ENCODE assay signal across 15 cellular contexts in genomic region chr19:47581605-47582319, GRCh38. TPM values are rescaled to one million over a fixed set of nuclear protein-coding genes. Genes with fewer than 3 reads are reported as not detected.
DNase-seq lines count a peak whose midpoint lies in the region; ATAC-seq, FAIRE-seq and TF ChIP-seq lines count a peak whose summit lies in the region.
"Had no signal": no experiment of that assay in that cellular context is flagged by ENCODE, and none has a peak within 500 bp of the region (broad histone marks: within the 10 kb centered on the region; RNA-seq: fewer than 3 reads in every experiment).

No MANE protein-coding gene starts in this region.

- H3K4me3 ChIP-seq in Loucy (ENCODE audit: low read length, poor library complexity, severe bottlenecking) (peak overlapping the region; percentile 45), H1 (ENCODE audit: extremely low read depth in 1 of 4, insufficient read depth in 2 of 4, low read depth in 3 of 4, low read length in 4 of 4) (no peak overlapping the region)
- H3K4me3 ChIP-seq: sigmoid colon had no signal

- H3K56ac ChIP-seq in H1 (replicated peaks; ENCODE audit: insufficient read length, low read depth, low read length) = no peak overlapping the region

- H3K79me1 ChIP-seq in H1 (ENCODE audit: low read depth, low read length) = no peaks in the 10 kb centered on the region

- no peak for DNase-seq in T-helper 2 cell treated with Interferon-gamma antibody and Interleukin-4, amounts not matched to agents 5 μg/mL and 100 μg/mL, for 36 hours (ENCODE audit: low spot score)
- DNase-seq in T-helper 2 cell (no peak), H1 (ENCODE audit: low read depth in 1 of 2, low spot score in 2 of 2) (no peak), chondrocyte (ENCODE audit: low spot score) (no peak)
- no peak for DNase-seq in stimulated activated effector memory CD8-positive, alpha-beta T cell treated with anti-CD3 and anti-CD28 coated beads, Interleukin-12 subunit alpha, Interleukin-12 subunit beta, amount 100 ng/mL, for 72 hours (ENCODE audit: low spot score in 2 of 2)
- DNase-seq: activated effector memory CD4-positive, alpha-beta T cell treated with Interleukin-2 at 50 U/mL for 16 hours; heart right ventricle; NCI-H1417 treated with DMSO at 0.1 percent for 48 hours; sigmoid colon had no signal

- no peak overlapping the region for H2AK5ac ChIP-seq in H1 (ENCODE audit: low read depth, low read length)

- POLR2A ChIA-PET in H1 (lab: Charles Lee; ENCODE audit: partially characterized antibody) = no interaction called here

- H3K4me1 ChIP-seq in Loucy (ENCODE audit: insufficient read depth, low read length, poor library complexity, severe bottlenecking) (peaks cover 14% of the 10 kb centered on the region), H1 (replicated peaks in 1 of 4; ENCODE audit: control insufficient read depth in 3 of 4, insufficient read depth in 4 of 4, low read length in 3 of 4) (no peaks in the 10 kb centered on the region)
- H3K4me1 ChIP-seq: heart right ventricle, sigmoid colon had no signal

- H3K4me1 Mint-ChIP-seq in T-helper 2 cell treated with Interferon-gamma antibody and Interleukin-4, amounts not matched to agents 5 μg/mL and 100 μg/mL, for 36 hours (ENCODE audit: low read depth) = peaks cover 22% of the 10 kb centered on the region
- H3K4me1 Mint-ChIP-seq in stimulated activated effector memory CD8-positive, alpha-beta T cell treated with anti-CD3 and anti-CD28 coated beads, Interleukin-12 subunit alpha, Interleukin-12 subunit beta, amount 100 ng/mL, for 72 hours = peaks cover 30% of the 10 kb centered on the region
- peaks cover 6% of the 10 kb centered on the region for H3K4me1 Mint-ChIP-seq in chondrocyte (ENCODE audit: low read depth)

- H3K23ac ChIP-seq in H1 (ENCODE audit: insufficient read length) = no peak overlapping the region

- no peak for FAIRE-seq in H1 (lab: Jason Lieb, UNC)

- H2BK20ac ChIP-seq in H1 (ENCODE audit: low read length) = no peak overlapping the region; the same call in 1 of the 2 replicates

- no peak for TF ChIP-seq CTCF in Loucy (conservative IDR thresholded peaks at IDR 0.05; ENCODE audit: low read length)
- TF ChIP-seq CTCF in H1 (IDR thresholded peaks at IDR 0.05; ENCODE audit: control extremely low read depth in 1 of 3, insufficient read depth in 1 of 3, low read depth in 1 of 3, low read length in 3 of 3) = no peak
- no peak for TF ChIP-seq CTCF in chondrocyte (IDR thresholded peaks at IDR 0.05)

- no peak for TF ChIP-seq RAD21 in H1 (IDR thresholded peaks at IDR 0.05 in 1 of 2, conservative IDR thresholded peaks at IDR 0.05 in 1 of 2; ENCODE audit: low read depth in 2 of 2, low read length in 2 of 2)

- H3K4ac ChIP-seq in H1 (replicated peaks; ENCODE audit: insufficient read length, low read depth, low read length) = no peak overlapping the region

- H3K23me2 ChIP-seq in H1 (ENCODE audit: low read depth, low read length) = no peaks in the 10 kb centered on the region

- H2BK5ac ChIP-seq in H1 (ENCODE audit: low read depth, low read length) = 0 out of 2 replicates have a peak overlapping the region, but pooled peaks have one; percentile 66

- no peak overlapping the region for H3K27ac ChIP-seq in H1 (ENCODE audit: low read depth, low read length)
- H3K27ac ChIP-seq: HL-60, sigmoid colon had no signal

- no peaks in the 10 kb centered on the region for H3K27me3 ChIP-seq in Loucy (ENCODE audit: insufficient read depth, low read length, poor library complexity, severe bottlenecking)
- H3K27me3 ChIP-seq in H1 (replicated peaks in 1 of 4; ENCODE audit: control insufficient read depth in 3 of 4, extremely low read depth in 1 of 4, insufficient read depth in 3 of 4, low read length in 3 of 4) = no peaks in the 10 kb centered on the region
- H3K27me3 ChIP-seq: heart right ventricle, sigmoid colon had no signal

- no peak for ATAC-seq in stimulated activated effector memory CD8-positive, alpha-beta T cell treated with anti-CD3 and anti-CD28 coated beads, Interleukin-12 subunit alpha, Interleukin-12 subunit beta, amount 100 ng/mL, for 72 hours
- ATAC-seq in GM19455 (IDR thresholded peaks at IDR 0.05; ENCODE audit: unreplicated experiment) = no peak
- ATAC-seq in HG03571 (IDR thresholded peaks at IDR 0.05; ENCODE audit: unreplicated experiment) = no peak
- ATAC-seq: heart right ventricle had no signal

- no peaks in the 10 kb centered on the region for H3F3A ChIP-seq in Loucy (ENCODE audit: low read depth)

- H2BK12ac ChIP-seq in H1 (ENCODE audit: low read depth, low read length) = peak overlapping the region; percentile 94; the same call in 1 of the 2 replicates

- no peak overlapping the region for H3K14ac ChIP-seq in H1 (ENCODE audit: insufficient read length)

- peak overlapping the region; percentile 61 for H3K4me2 ChIP-seq in Loucy (ENCODE audit: low read depth, low read length, poor library complexity, severe bottlenecking)
- H3K4me2 ChIP-seq in H1 (ENCODE audit: insufficient read depth in 1 of 2, low read depth in 2 of 2, low read length in 2 of 2) = no peak overlapping the region

- H3K79me2 ChIP-seq in Loucy (ENCODE audit: insufficient read depth, low read length) (no peaks in the 10 kb centered on the region), H1 (ENCODE audit: control insufficient read depth in 1 of 2, insufficient read depth in 2 of 2, low read length in 2 of 2) (no peaks in the 10 kb centered on the region)

- peaks cover 2% of the 10 kb centered on the region for H3K27me3 Mint-ChIP-seq in T-helper 2 cell treated with Interferon-gamma antibody and Interleukin-4, amounts not matched to agents 5 μg/mL and 100 μg/mL, for 36 hours (ENCODE audit: low read depth)
- H3K27me3 Mint-ChIP-seq in chondrocyte (ENCODE audit: low read depth) = peaks cover 2% of the 10 kb centered on the region

- no peak overlapping the region for H4K8ac ChIP-seq in H1 (ENCODE audit: extremely low read depth, insufficient read depth, low read length)

- H2AFZ ChIP-seq in Loucy (ENCODE audit: low read length) (peak overlapping the region; percentile 53; the same call in 1 of the 2 replicates), H1 (ENCODE audit: low read length) (peak overlapping the region; percentile 79)

- H3K4me3 Mint-ChIP-seq in T-helper 2 cell treated with Interferon-gamma antibody and Interleukin-4, amounts not matched to agents 5 μg/mL and 100 μg/mL, for 36 hours = peak overlapping the region; percentile 43
- H3K4me3 Mint-ChIP-seq in stimulated activated effector memory CD8-positive, alpha-beta T cell treated with anti-CD3 and anti-CD28 coated beads, Interleukin-12 subunit alpha, Interleukin-12 subunit beta, amount 100 ng/mL, for 72 hours = peak overlapping the region; percentile 5
- H3K4me3 Mint-ChIP-seq in chondrocyte (ENCODE audit: unreplicated experiment) = no peak overlapping the region
- H3K4me3 Mint-ChIP-seq: dendritic cell treated with granulocyte-macrophage colony-stimulating factor and Interleukin-4, amounts not matched to agents 40 ng/mL and 50 ng/mL, for 4 days had no signal

- no peak overlapping the region for H4K5ac ChIP-seq in H1 (ENCODE audit: insufficient read length, low read depth, low read length)

- H4K91ac ChIP-seq in H1 (replicated peaks; ENCODE audit: insufficient read length, low read length) = no peak overlapping the region

- peak overlapping the region; percentile 60; the same call in 1 of the 2 replicates for H3K18ac ChIP-seq in H1 (ENCODE audit: extremely low read depth, low read length)

- H3K36me3 ChIP-seq in Loucy (ENCODE audit: insufficient read depth, low read length) (no peaks in the 10 kb centered on the region), H1 (ENCODE audit: control insufficient read depth in 2 of 4, insufficient read depth in 4 of 4, low read length in 3 of 4) (no peaks in the 10 kb centered on the region)
- H3K36me3 ChIP-seq: heart right ventricle, sigmoid colon had no signal

- H3K9ac ChIP-seq in Loucy (ENCODE audit: low read depth, low read length, poor library complexity, severe bottlenecking) (no peak overlapping the region), H1 (replicated peaks in 1 of 4; ENCODE audit: extremely low read depth in 1 of 4, low read depth in 3 of 4, low read length in 3 of 4) (no peak overlapping the region)

- CTCF ChIA-PET in H1 (lab: Charles Lee; ENCODE audit: partially characterized antibody) = interaction anchor here (1.0 kb wide), 1 partner anchor 126 kb away, joined by 4 read pairs; no protein-coding TSS in a partner anchor

- H3K27ac Mint-ChIP-seq in T-helper 2 cell treated with Interferon-gamma antibody and Interleukin-4, amounts not matched to agents 5 μg/mL and 100 μg/mL, for 36 hours = peak overlapping the region; percentile 12
- peak overlapping the region; percentile 67 for H3K27ac Mint-ChIP-seq in stimulated activated effector memory CD8-positive, alpha-beta T cell treated with anti-CD3 and anti-CD28 coated beads, Interleukin-12 subunit alpha, Interleukin-12 subunit beta, amount 100 ng/mL, for 72 hours
- H3K27ac Mint-ChIP-seq in chondrocyte (ENCODE audit: unreplicated experiment) = no peak overlapping the region
- H3K27ac Mint-ChIP-seq: dendritic cell treated with granulocyte-macrophage colony-stimulating factor and Interleukin-4, amounts not matched to agents 40 ng/mL and 50 ng/mL, for 4 days had no signal

- WGBS in H1 (ENCODE audit: extremely low coverage in 1 of 2, insufficient coverage in 1 of 2, insufficient read length in 1 of 2, insufficient replicate concordance in 2 of 2, low coverage in 1 of 2, low lambda C conversion rate in 2 of 2, missing lambda C conversion rate in 1 of 2), 2 experiments = 72% methylated on average over 5 of the region's 6 CpGs; no CpG with 5 or more reads in 1 of the 2 experiments

- TF ChIP-seq POLR2A in H1 (IDR thresholded peaks at IDR 0.05; ENCODE audit: control extremely low read depth in 1 of 2, low read depth in 2 of 2, low read length in 2 of 2) = no peak

- TF ChIP-seq EP300 in H1 (IDR thresholded peaks at IDR 0.05; ENCODE audit: borderline replicate concordance in 1 of 2, low read depth in 2 of 2, low read length in 2 of 2) = no peak

- H3K9me2 ChIP-seq in Loucy (replicated peaks; ENCODE audit: low read depth, low read length) = no peaks in the 10 kb centered on the region

- H2BK15ac ChIP-seq in H1 (ENCODE audit: low read length) = peak overlapping the region; percentile 46; the same call in 1 of the 2 replicates

- H3K36me3 Mint-ChIP-seq in T-helper 2 cell treated with Interferon-gamma antibody and Interleukin-4, amounts not matched to agents 5 μg/mL and 100 μg/mL, for 36 hours (ENCODE audit: low read depth) = no peaks in the 10 kb centered on the region
- no peaks in the 10 kb centered on the region for H3K36me3 Mint-ChIP-seq in stimulated activated effector memory CD8-positive, alpha-beta T cell treated with anti-CD3 and anti-CD28 coated beads, Interleukin-12 subunit alpha, Interleukin-12 subunit beta, amount 100 ng/mL, for 72 hours
- H3K36me3 Mint-ChIP-seq in chondrocyte (ENCODE audit: low read depth) = no peaks in the 10 kb centered on the region

- no peaks in the 10 kb centered on the region for H4K20me1 ChIP-seq in Loucy (ENCODE audit: insufficient read depth, low read length, poor library complexity, severe bottlenecking)
- no peaks in the 10 kb centered on the region for H4K20me1 ChIP-seq in H1 (replicated peaks in 1 of 2; ENCODE audit: control insufficient read depth in 1 of 2, insufficient read depth in 2 of 2, low read length in 2 of 2)

- H3K9me3 Mint-ChIP-seq in T-helper 2 cell treated with Interferon-gamma antibody and Interleukin-4, amounts not matched to agents 5 μg/mL and 100 μg/mL, for 36 hours = peaks cover 11% of the 10 kb centered on the region
- no peaks in the 10 kb centered on the region for H3K9me3 Mint-ChIP-seq in stimulated activated effector memory CD8-positive, alpha-beta T cell treated with anti-CD3 and anti-CD28 coated beads, Interleukin-12 subunit alpha, Interleukin-12 subunit beta, amount 100 ng/mL, for 72 hours
- peaks cover 5% of the 10 kb centered on the region for H3K9me3 Mint-ChIP-seq in chondrocyte (ENCODE audit: low read depth)

- H2BK120ac ChIP-seq in H1 (replicated peaks; ENCODE audit: low read depth, low read length) = no peak overlapping the region

- no peaks in the 10 kb centered on the region for H3K9me3 ChIP-seq in Loucy (ENCODE audit: insufficient read depth, low read depth, low read length)
- H3K9me3 ChIP-seq in H1 (ENCODE audit: insufficient read depth in 2 of 2, low read depth in 1 of 2, low read length in 1 of 2) = peaks cover 2 to 4% of the 10 kb centered on the region in 2 experiments; a peak in 1 of 4 replicates

RNA-seq across cellular contexts. Expression of gene ZNF541, which starts 8.8 kb away (rescaled TPM):
- total RNA-seq in H1 (2021; fragmentation: NEBNext Ultra II Directional; extraction: Animal tissue kit (Norgen Biotek cat#: 25700)) = 0.50 TPM in 1 of 2 replicates, not detected in the other
- polyA plus RNA-seq in H1 (2011; rRNA removed) = 0.05 and 0.11 TPM in 2 replicates
- 0.06 TPM for polyA plus RNA-seq in H1 (2011; cell fraction: cytosol; rRNA removed)
- 0.16 TPM for polyA plus RNA-seq in H1 (2011; cell fraction: nucleus; rRNA removed)
- polyA plus RNA-seq in H1 (2012, experiment 1 of 2) = 0.06 TPM in 1 of 4 replicates, not detected in the others
- polyA plus RNA-seq in H1 (2012, experiment 2 of 2) = 0.04 TPM
- polyA plus RNA-seq in H1 (2013, experiment 1 of 2) = 0.12 TPM
- 0.06 TPM for polyA plus RNA-seq in H1 (2013, experiment 2 of 2)
- polyA minus RNA-seq in H1 (2011; rRNA and poly(A)+ RNA removed) = not detected in 2 replicates
- not detected for polyA minus RNA-seq in H1 (2011; cell fraction: cytosol; rRNA and poly(A)+ RNA removed)
- not detected for polyA minus RNA-seq in H1 (2011; cell fraction: nucleus; rRNA and poly(A)+ RNA removed)
- total RNA-seq in chondrocyte = not detected in 3 replicates
- total RNA-seq: A673 had no signal

RNA-seq across cellular contexts. Expression of gene BICRA, which starts 27.2 kb away (rescaled TPM):
- 29.2 and 30.0 TPM in 2 replicates for total RNA-seq in H1 (2021; fragmentation: NEBNext Ultra II Directional; extraction: Animal tissue kit (Norgen Biotek cat#: 25700))
- polyA plus RNA-seq in H1 (2011; rRNA removed) = 1.5 and 3.8 TPM in 2 replicates
- polyA plus RNA-seq in H1 (2011; cell fraction: cytosol; rRNA removed) = 2.8 TPM
- 6.5 TPM for polyA plus RNA-seq in H1 (2011; cell fraction: nucleus; rRNA removed)
- polyA plus RNA-seq in H1 (2012, experiment 1 of 2) = 18.9 to 23.4 TPM (median 22.8 TPM) in 4 replicates
- 15.5 TPM for polyA plus RNA-seq in H1 (2012, experiment 2 of 2)
- 11.9 TPM for polyA plus RNA-seq in H1 (2013, experiment 1 of 2)
- 11.1 TPM for polyA plus RNA-seq in H1 (2013, experiment 2 of 2)
- polyA minus RNA-seq in H1 (2011; rRNA and poly(A)+ RNA removed) = 5.0 and 6.5 TPM in 2 replicates
- 10.6 TPM for polyA minus RNA-seq in H1 (2011; cell fraction: cytosol; rRNA and poly(A)+ RNA removed)
- 11.7 TPM for polyA minus RNA-seq in H1 (2011; cell fraction: nucleus; rRNA and poly(A)+ RNA removed)
- total RNA-seq in chondrocyte = 13.2 to 14.4 TPM (median 13.4 TPM) in 3 replicates
